In genomic region chr19:40815223-40815622, GRCh38 we compare ENCODE assay signal across 30 cellular contexts. TPM values are rescaled to one million over a fixed set of nuclear protein-coding genes. Genes with fewer than 3 reads are reported as not detected.
"Had no signal": no experiment of that assay in that cellular context is flagged by ENCODE, and none has a peak within 500 bp of the region (broad histone marks: within the 10 kb centered on the region; RNA-seq: fewer than 3 reads in every experiment).

No MANE protein-coding gene starts in this region.

- H3K9me3 ChIP-seq: adrenal gland, ascending aorta, colonic mucosa, esophagus muscularis mucosa, neutrophil, ovary, psoas muscle, upper lobe of left lung had no signal

- H3K27me3 Mint-ChIP-seq: activated CD8-positive, alpha-beta T cell treated with anti-CD3 and anti-CD28 coated beads for 36 hours; activated naive CD4-positive, alpha-beta T cell treated with anti-CD3 and anti-CD28 coated beads, Interleukin-2, amount 50 U/mL, for 24 hours had no signal

- H3K36me3 ChIP-seq: adrenal gland, ascending aorta, brain microvascular endothelial cell, colonic mucosa, esophagus muscularis mucosa, neutrophil, ovary, upper lobe of left lung had no signal

- H3K36me3 Mint-ChIP-seq: activated naive CD4-positive, alpha-beta T cell treated with anti-CD3 and anti-CD28 coated beads, Interleukin-2, amount 50 U/mL, for 24 hours had no signal

- H3K27me3 ChIP-seq: adrenal gland, ascending aorta, brain microvascular endothelial cell, colonic mucosa, dorsolateral prefrontal cortex, esophagus muscularis mucosa, ovary, upper lobe of left lung had no signal

- H3K4me3 ChIP-seq: adrenal gland, ascending aorta, colonic mucosa, dorsolateral prefrontal cortex, esophagus muscularis mucosa, lung, ovary, psoas muscle, SK-N-MC, skin epidermis, upper lobe of left lung had no signal

- H3K9me3 Mint-ChIP-seq: activated CD4-positive, alpha-beta T cell treated with anti-CD3 and anti-CD28 coated beads, Interleukin-2, amount 10 ng/mL, durations not matched to agents 7 days and 5 days; activated CD8-positive, alpha-beta T cell treated with anti-CD3 and anti-CD28 coated beads for 36 hours; activated naive CD4-positive, alpha-beta T cell treated with anti-CD3 and anti-CD28 coated beads, Interleukin-2, amount 50 U/mL, for 24 hours; activated T-helper 1 cell treated with anti-CD3 and anti-CD28 coated beads, Interleukin-12 subunit alpha, Interleukin-12 subunit beta, Interleukin-2, Interleukin-4 antibody, amounts not matched to agents 30 ng/mL and 10 ng/mL and 1 ng/mL, durations not matched to agents 14 hours and 24 hours and 36 hours; stimulated activated naive B cell treated with anti-CD40 and anti-IgM and Interleukin-4, amounts not matched to agents 10 μg/mL and 1 μg/mL and 100 μg/mL, for 72 hours had no signal

- ATAC-seq: activated CD8-positive, alpha-beta memory T cell treated with anti-CD3 and anti-CD28 coated beads, Interleukin-2, amount 10 ng/mL, durations not matched to agents 7 days and 5 days; activated CD8-positive, alpha-beta T cell treated with anti-CD3 and anti-CD28 coated beads for 36 hours; naive thymus-derived CD4-positive, alpha-beta T cell; psoas muscle; right cardiac atrium; stimulated activated naive B cell treated with anti-CD40 and anti-IgM and Interleukin-4, amounts not matched to agents 10 μg/mL and 1 μg/mL and 100 μg/mL, for 72 hours had no signal

- H3K27ac Mint-ChIP-seq: activated CD4-positive, alpha-beta T cell treated with anti-CD3 and anti-CD28 coated beads, Interleukin-2, amount 10 ng/mL, durations not matched to agents 7 days and 5 days; activated CD8-positive, alpha-beta memory T cell treated with anti-CD3 and anti-CD28 coated beads, Interleukin-2, amount 10 ng/mL, durations not matched to agents 7 days and 5 days; activated CD8-positive, alpha-beta T cell treated with anti-CD3 and anti-CD28 coated beads for 36 hours; activated T-helper 1 cell treated with anti-CD3 and anti-CD28 coated beads, Interleukin-12 subunit alpha, Interleukin-12 subunit beta, Interleukin-2, Interleukin-4 antibody, amounts not matched to agents 30 ng/mL and 10 ng/mL and 1 ng/mL, durations not matched to agents 14 hours and 24 hours and 36 hours; stimulated activated naive B cell treated with anti-CD40 and anti-IgM and Interleukin-4, amounts not matched to agents 10 μg/mL and 1 μg/mL and 100 μg/mL, for 72 hours had no signal

- DNase-seq: activated CD4-positive, alpha-beta T cell treated with anti-CD3 and anti-CD28 coated beads, Interleukin-2, amount 10 ng/mL, durations not matched to agents 7 days and 5 days; activated CD4-positive, CD25-positive, alpha-beta regulatory T cell treated with anti-CD3 and anti-CD28 coated beads, Interleukin-2, amount 50 U/mL, for 72 hours; activated CD8-positive, alpha-beta memory T cell treated with anti-CD3 and anti-CD28 coated beads, Interleukin-2, amount 10 ng/mL, durations not matched to agents 7 days and 5 days; activated CD8-positive, alpha-beta T cell treated with anti-CD3 and anti-CD28 coated beads for 36 hours; activated gamma-delta T cell treated with Interleukin-2 at 50 U/mL for 16 hours; activated T-cell treated with anti-CD3 and anti-CD28 coated beads for 4 hours; brain microvascular endothelial cell; central memory CD4-positive, alpha-beta T cell; colonic mucosa; naive thymus-derived CD4-positive, alpha-beta T cell; psoas muscle; stimulated activated CD4-positive, alpha-beta T cell treated with anti-CD3 and anti-CD28 coated beads, Interleukin-2, amount 100 ng/mL, for 24 hours; stimulated activated naive B cell treated with anti-CD40 and anti-IgM and Interleukin-4, amounts not matched to agents 10 μg/mL and 1 μg/mL and 100 μg/mL, for 72 hours; upper lobe of left lung had no signal

- H3K27ac ChIP-seq: adrenal gland, ascending aorta, brain microvascular endothelial cell, colonic mucosa, dorsolateral prefrontal cortex, esophagus muscularis mucosa, neutrophil, ovary, psoas muscle, SK-N-MC, skin epidermis, upper lobe of left lung had no signal

- H3K4me3 Mint-ChIP-seq: activated CD4-positive, alpha-beta T cell treated with anti-CD3 and anti-CD28 coated beads, Interleukin-2, amount 10 ng/mL, durations not matched to agents 7 days and 5 days; activated CD8-positive, alpha-beta memory T cell treated with anti-CD3 and anti-CD28 coated beads, Interleukin-2, amount 10 ng/mL, durations not matched to agents 7 days and 5 days; activated CD8-positive, alpha-beta T cell treated with anti-CD3 and anti-CD28 coated beads for 36 hours; activated naive CD4-positive, alpha-beta T cell treated with anti-CD3 and anti-CD28 coated beads, Interleukin-2, amount 50 U/mL, for 24 hours; activated T-helper 1 cell treated with anti-CD3 and anti-CD28 coated beads, Interleukin-12 subunit alpha, Interleukin-12 subunit beta, Interleukin-2, Interleukin-4 antibody, amounts not matched to agents 30 ng/mL and 10 ng/mL and 1 ng/mL, durations not matched to agents 14 hours and 24 hours and 36 hours; stimulated activated naive B cell treated with anti-CD40 and anti-IgM and Interleukin-4, amounts not matched to agents 10 μg/mL and 1 μg/mL and 100 μg/mL, for 72 hours had no signal

RNA-seq across cellular contexts. Expression of gene CYP2A6, which starts 35.0 kb away (rescaled TPM):
- total RNA-seq: activated CD4-positive, alpha-beta T cell treated with anti-CD3 and anti-CD28 coated beads, Interleukin-2, amount 10 ng/mL, durations not matched to agents 7 days and 5 days; activated CD8-positive, alpha-beta memory T cell treated with anti-CD3 and anti-CD28 coated beads, Interleukin-2, amount 10 ng/mL, durations not matched to agents 7 days and 5 days; activated T-helper 1 cell treated with anti-CD3 and anti-CD28 coated beads, Interleukin-12 subunit alpha, Interleukin-12 subunit beta, Interleukin-2, Interleukin-4 antibody, amounts not matched to agents 30 ng/mL and 10 ng/mL and 1 ng/mL, durations not matched to agents 14 hours and 24 hours and 36 hours; ascending aorta; esophagus muscularis mucosa; frontal cortex; right cardiac atrium; T-helper 2 cell treated with Interferon-gamma antibody and Interleukin-4, amounts not matched to agents 100 ng/mL and 5 ng/mL, for 36 hours; temporal lobe had no signal

RNA-seq across cellular contexts. Expression of gene MIA, which starts 39.9 kb away (rescaled TPM):
- total RNA-seq: activated CD8-positive, alpha-beta memory T cell treated with anti-CD3 and anti-CD28 coated beads, Interleukin-2, amount 10 ng/mL, durations not matched to agents 7 days and 5 days; activated CD8-positive, alpha-beta T cell treated with anti-CD3 and anti-CD28 coated beads for 36 hours; ascending aorta; frontal cortex; mesenteric fat pad had no signal
